Comparison of ENCODE assay signal across 8 cellular contexts in genomic region chr17:47850692-47851573, GRCh38. TPM values are rescaled to one million over a fixed set of nuclear protein-coding genes. Genes with fewer than 3 reads are reported as not detected.
A peak's percentile ranks its signal among the peaks of the same experiment; 100 is the strongest.
DNase-seq lines count a peak whose midpoint lies in the region; ATAC-seq lines count a peak whose summit lies in the region.

Gene SP6 (minus strand): TSS chr17:47851163. CDS start chr17:47848429, 2,734 bp downstream.

- peaks cover 49% of the 10 kb centered on the region for H3K4me1 ChIP-seq in mesodermal cell (ENCODE audit: control insufficient read depth, insufficient read depth, low read length, poor library complexity, severe bottlenecking)

- ATAC-seq in GM21381 (IDR thresholded peaks at IDR 0.05; ENCODE audit: unreplicated experiment) (no peak), HG03571 (IDR thresholded peaks at IDR 0.05; ENCODE audit: unreplicated experiment) (no peak)

- DNase-seq in ELR (ENCODE audit: low read depth) (peak; percentile 90), NCI-H2107 (lab: John Stamatoyannopoulos, UW) (peak; percentile 48), ecto neural progenitor cell (ENCODE audit: low spot score) (peak; percentile 89)
- peak; percentile 74 to 80 for DNase-seq in activated CD4-positive, alpha-beta T cell treated with anti-CD3 and anti-CD28 coated beads, Interleukin-2, amount 50 U/mL, for 48 hours
- DNase-seq in stimulated activated CD8-positive, alpha-beta memory T cell treated with anti-CD3 and anti-CD28 coated beads, Interleukin-4, amount 100 ng/mL, for 24 hours (ENCODE audit: low read depth), result peak; percentile 57

- WGBS in mesodermal cell (ENCODE audit: insufficient coverage in 2 of 2), 2 experiments, result 2% methylated on average over 39 to 52 of the region's 71 CpGs

- no peaks in the 10 kb centered on the region for H3K9me3 ChIP-seq in mesodermal cell (ENCODE audit: control insufficient read depth, low read length)

- peak within 1 kb of the TSS; percentile 57 for H3K4me3 ChIP-seq in mesodermal cell (ENCODE audit: extremely low read depth, insufficient read depth, low read length, poor library complexity, severe bottlenecking)

- peaks cover 13% of the 10 kb centered on the region for H3K36me3 ChIP-seq in mesodermal cell (ENCODE audit: control insufficient read depth, insufficient read depth, low read length)

- H3K27ac ChIP-seq in mesodermal cell (ENCODE audit: low read depth, low read length, severe bottlenecking), result peak within 1 kb of the TSS; percentile 23

RNA-seq across cellular contexts. Expression of gene SP6, which starts in this region (rescaled TPM):
- polyA plus RNA-seq in mesodermal cell (2013, experiment 1 of 2), result 50.4 TPM
- polyA plus RNA-seq in mesodermal cell (2013, experiment 2 of 2), result 40.8 TPM
